8 cellular contexts compared by ENCODE assay signal in the genomic region with DNA sequence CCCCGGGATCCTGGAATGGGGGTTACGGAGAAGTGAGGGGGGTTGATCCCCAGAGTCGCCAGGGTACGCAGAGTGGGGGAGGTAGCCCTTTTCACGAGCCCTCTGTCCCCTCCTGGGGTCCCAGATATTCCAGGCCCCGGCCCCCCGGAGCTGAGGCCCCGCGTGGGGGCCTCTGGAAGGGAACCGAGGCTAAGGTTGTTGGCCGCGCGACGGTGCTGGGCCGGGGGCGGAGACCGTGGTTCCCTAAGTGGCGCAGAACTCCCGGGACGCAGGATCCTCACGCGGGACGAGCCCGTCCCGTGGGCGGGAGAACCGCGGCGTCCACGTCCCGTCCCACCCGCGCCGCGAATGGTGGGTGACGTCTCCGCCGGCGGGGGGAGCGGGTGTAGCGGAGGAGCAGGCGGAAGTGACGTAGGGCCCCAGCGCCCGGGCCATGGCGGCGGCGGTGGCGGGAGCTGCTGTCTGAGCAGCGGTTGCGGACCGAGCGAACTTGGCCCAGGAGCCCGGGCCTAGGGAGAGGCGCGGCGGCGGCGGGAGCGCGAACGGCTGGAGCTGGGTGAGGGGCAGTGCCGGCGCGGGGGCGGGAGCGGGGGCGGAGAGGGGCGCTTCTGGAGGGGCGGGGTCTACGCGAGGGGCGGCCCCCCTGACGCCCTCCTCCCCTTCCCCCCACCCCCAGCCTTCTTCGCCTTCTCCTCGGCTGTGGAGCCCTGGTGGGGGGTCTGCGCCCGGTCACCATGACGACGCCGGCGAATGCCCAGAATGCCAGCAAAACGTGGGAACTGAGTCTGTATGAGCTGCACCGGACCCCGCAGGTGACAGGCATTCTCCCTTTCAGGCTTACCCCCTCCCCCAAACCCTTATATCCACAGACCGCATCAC. TPM values are rescaled to one million over a fixed set of nuclear protein-coding genes. Genes with fewer than 3 reads are reported as not detected.
DNase-seq lines count a peak whose midpoint lies in the region; ATAC-seq, FAIRE-seq and TF ChIP-seq lines count a peak whose summit lies in the region.

A gene (plus strand): TSS at position 412 of the 879 bp plus-strand sequence. CDS start 323 bp downstream, at position 735.

- peak; percentile 40 for ATAC-seq in HG03196 (IDR thresholded peaks at IDR 0.05; ENCODE audit: unreplicated experiment)
- peak; percentile 57 for ATAC-seq in activated CD8-positive, alpha-beta memory T cell treated with anti-CD3 and anti-CD28 coated beads, Interleukin-2, amount 10 ng/mL, durations not matched to agents 7 days and 5 days
- no peak for ATAC-seq in HG03025 (IDR thresholded peaks at IDR 0.05; ENCODE audit: low FRiP score, unreplicated experiment)

- H3K79me2 ChIP-seq in H1 (ENCODE audit: control insufficient read depth in 1 of 2, insufficient read depth in 2 of 2, low read length in 2 of 2) (no peaks in the 10 kb centered on the region), mesendoderm (ENCODE audit: control insufficient read depth, insufficient read depth, low read length) (no peaks in the 10 kb centered on the region)

- H3K23me2 ChIP-seq in H1 (ENCODE audit: low read depth, low read length), result peaks cover 28% of the 10 kb centered on the region; the same call in 1 of the 2 replicates

- peaks cover 7 to 18% of the 10 kb centered on the region in 2 experiments for H4K20me1 ChIP-seq in H1 (replicated peaks in 1 of 2; ENCODE audit: control insufficient read depth in 1 of 2, insufficient read depth in 2 of 2, low read length in 2 of 2)

- no peaks in the 10 kb centered on the region for H3K9me3 Mint-ChIP-seq in activated CD8-positive, alpha-beta memory T cell treated with anti-CD3 and anti-CD28 coated beads, Interleukin-2, amount 10 ng/mL, durations not matched to agents 7 days and 5 days (ENCODE audit: low read depth)

- H3K36me3 ChIP-seq in NT2/D1 (ENCODE audit: insufficient read depth, insufficient read length, low read length) (peaks cover 30% of the 10 kb centered on the region), H1 (ENCODE audit: control insufficient read depth in 2 of 4, insufficient read depth in 4 of 4, low read length in 3 of 4) (peaks cover 3 to 13% (median 7%) of the 10 kb centered on the region in 4 experiments; a peak in 4 of 8 replicates), mesendoderm (ENCODE audit: control insufficient read depth, insufficient read depth, low read length) (peaks cover 3% of the 10 kb centered on the region)

- H4K5ac ChIP-seq in H1 (ENCODE audit: insufficient read length, low read depth, low read length) (no peak within 1 kb of the TSS), mesendoderm (ENCODE audit: low read length) (no peak within 1 kb of the TSS)

- TF ChIP-seq POLR2A in H1 (IDR thresholded peaks at IDR 0.05; ENCODE audit: control extremely low read depth in 1 of 2, low read depth in 2 of 2, low read length in 2 of 2), result peak in 1 of 2 experiments; percentile 43; a peak in 1 of 3 replicates

- no peak for TF ChIP-seq RAD21 in H1 (IDR thresholded peaks at IDR 0.05 in 1 of 2, conservative IDR thresholded peaks at IDR 0.05 in 1 of 2; ENCODE audit: low read depth in 2 of 2, low read length in 2 of 2)

- no peak within 1 kb of the TSS for H3K14ac ChIP-seq in H1 (ENCODE audit: insufficient read length)

- no peak for TF ChIP-seq EP300 in H1 (IDR thresholded peaks at IDR 0.05; ENCODE audit: borderline replicate concordance in 1 of 2, low read depth in 2 of 2, low read length in 2 of 2)

- H3K56ac ChIP-seq in H1 (replicated peaks; ENCODE audit: insufficient read length, low read depth, low read length), result no peak within 1 kb of the TSS
- H3K56ac ChIP-seq in mesendoderm (ENCODE audit: low read length), result peak within 1 kb of the TSS; percentile 96

- H3K23ac ChIP-seq in H1 (ENCODE audit: insufficient read length) (no peak within 1 kb of the TSS), mesendoderm (ENCODE audit: low read length) (no peak within 1 kb of the TSS)

- H3K4me3 Mint-ChIP-seq in activated CD8-positive, alpha-beta memory T cell treated with anti-CD3 and anti-CD28 coated beads, Interleukin-2, amount 10 ng/mL, durations not matched to agents 7 days and 5 days, result peak within 1 kb of the TSS; percentile 82

- no peak within 1 kb of the TSS for H2AK5ac ChIP-seq in H1 (ENCODE audit: low read depth, low read length)
- H2AK5ac ChIP-seq in mesendoderm (ENCODE audit: low read length), result no peak within 1 kb of the TSS

- H2BK12ac ChIP-seq in H1 (ENCODE audit: low read depth, low read length), result peak within 1 kb of the TSS; percentile 75; the same call in 1 of the 2 replicates

- peak within 1 kb of the TSS; percentile 90 for H3K9ac ChIP-seq in NT2/D1 (ENCODE audit: insufficient read length, low read depth)
- H3K9ac ChIP-seq in H1 (replicated peaks in 1 of 4; ENCODE audit: extremely low read depth in 1 of 4, low read depth in 3 of 4, low read length in 3 of 4), result peak within 1 kb of the TSS in 2 of 4 experiments; percentile 29 to 41; a peak in 3 of 7 replicates
- peak within 1 kb of the TSS; percentile 86 for H3K9ac ChIP-seq in mesendoderm (ENCODE audit: low read length)

- peaks cover 20% of the 10 kb centered on the region for H3K36me3 Mint-ChIP-seq in activated CD8-positive, alpha-beta memory T cell treated with anti-CD3 and anti-CD28 coated beads, Interleukin-2, amount 10 ng/mL, durations not matched to agents 7 days and 5 days

- H3K4ac ChIP-seq in H1 (replicated peaks; ENCODE audit: insufficient read length, low read depth, low read length), result no peak within 1 kb of the TSS
- peak within 1 kb of the TSS; percentile 66 for H3K4ac ChIP-seq in mesendoderm (ENCODE audit: low read depth, low read length)

- in situ Hi-C loops in GM13976 (cut with MboI; ENCODE audit: low sequenced_read_pairs, unreplicated experiment), result no loop called here

- no peak within 1 kb of the TSS for H4K91ac ChIP-seq in H1 (replicated peaks; ENCODE audit: insufficient read length, low read length)

- H2BK5ac ChIP-seq in H1 (ENCODE audit: low read depth, low read length) (no peak within 1 kb of the TSS), mesendoderm (ENCODE audit: low read length) (no peak within 1 kb of the TSS)

- no peaks in the 10 kb centered on the region for H3K9me3 ChIP-seq in NT2/D1 (ENCODE audit: insufficient read depth, low read length)
- H3K9me3 ChIP-seq in H1 (ENCODE audit: insufficient read depth in 2 of 2, low read depth in 1 of 2, low read length in 1 of 2), result no peaks in the 10 kb centered on the region

- CTCF ChIA-PET in activated CD8-positive, alpha-beta memory T cell treated with anti-CD3 and anti-CD28 coated beads, Interleukin-2, amount 10 ng/mL, durations not matched to agents 7 days and 5 days (lab: Charles Lee), result interaction anchor here (0.8 to 4.2 kb wide), 7 partner anchors 10 to 82 kb away, joined by 3 to 35 read pairs (median 7); a partner anchor contains a TSS
- CTCF ChIA-PET in H1 (lab: Charles Lee; ENCODE audit: partially characterized antibody), result interaction anchor here (0.6 to 6.3 kb wide), 10 partner anchors 10 to 444 kb away, joined by 3 to 60 read pairs (median 4); no protein-coding TSS in a partner anchor

- H3K4me3 ChIP-seq in NT2/D1 (ENCODE audit: insufficient read length, low read depth), result peak within 1 kb of the TSS; percentile 68
- H3K4me3 ChIP-seq in H1 (ENCODE audit: extremely low read depth in 1 of 4, insufficient read depth in 2 of 4, low read depth in 3 of 4, low read length in 4 of 4), result peak within 1 kb of the TSS; percentile 75 to 92 (median 88)
- H3K4me3 ChIP-seq in mesendoderm (ENCODE audit: low read length), result peak within 1 kb of the TSS; percentile 81

- H3K79me1 ChIP-seq in H1 (ENCODE audit: low read depth, low read length) (peaks cover 4% of the 10 kb centered on the region), mesendoderm (ENCODE audit: low read length) (peaks cover 4% of the 10 kb centered on the region)

- peaks cover 55% of the 10 kb centered on the region for H3K4me1 Mint-ChIP-seq in activated CD8-positive, alpha-beta memory T cell treated with anti-CD3 and anti-CD28 coated beads, Interleukin-2, amount 10 ng/mL, durations not matched to agents 7 days and 5 days

- no peak for FAIRE-seq in H1 (lab: Jason Lieb, UNC)

- H2BK120ac ChIP-seq in H1 (replicated peaks; ENCODE audit: low read depth, low read length) (no peak within 1 kb of the TSS), mesendoderm (ENCODE audit: low read depth, low read length) (no peak within 1 kb of the TSS)

- H3K27ac Mint-ChIP-seq in activated CD8-positive, alpha-beta memory T cell treated with anti-CD3 and anti-CD28 coated beads, Interleukin-2, amount 10 ng/mL, durations not matched to agents 7 days and 5 days, result peak within 1 kb of the TSS; percentile 85

- H2AFZ ChIP-seq in H1 (ENCODE audit: low read length), result peak within 1 kb of the TSS; percentile 1; the same call in 1 of the 2 replicates

- peaks cover 10% of the 10 kb centered on the region for H3K27me3 Mint-ChIP-seq in activated CD8-positive, alpha-beta memory T cell treated with anti-CD3 and anti-CD28 coated beads, Interleukin-2, amount 10 ng/mL, durations not matched to agents 7 days and 5 days

- peak; percentile 97 for DNase-seq in GM13976 (ENCODE audit: low spot score)
- DNase-seq in NT2/D1 (ENCODE audit: low read depth, low spot score), result no peak
- DNase-seq in activated CD8-positive, alpha-beta memory T cell treated with anti-CD3 and anti-CD28 coated beads, Interleukin-2, amount 10 ng/mL, durations not matched to agents 7 days and 5 days, result peak; percentile 89
- peak in 1 of 2 experiments; percentile 90 for DNase-seq in H1 (ENCODE audit: low read depth in 1 of 2, low spot score in 2 of 2)
- DNase-seq in mesendoderm, result peak; percentile 86
- peak; percentile 67 for DNase-seq in stimulated activated CD8-positive, alpha-beta memory T cell treated with anti-CD3 and anti-CD28 coated beads, Interleukin-12 subunit alpha, Interleukin-12 subunit beta, amount 100 ng/mL, for 24 hours (ENCODE audit: extremely low read depth)

- H4K8ac ChIP-seq in H1 (ENCODE audit: extremely low read depth, insufficient read depth, low read length) (peak within 1 kb of the TSS; percentile 77), mesendoderm (ENCODE audit: low read depth, low read length) (peak within 1 kb of the TSS; percentile 3)

- H3K4me1 ChIP-seq in NT2/D1 (ENCODE audit: insufficient read depth, insufficient read length) (peaks cover 6% of the 10 kb centered on the region), H1 (replicated peaks in 1 of 4; ENCODE audit: control insufficient read depth in 3 of 4, insufficient read depth in 4 of 4, low read length in 3 of 4) (peaks cover 0 to 29% (median 12%) of the 10 kb centered on the region in 4 experiments; a peak in 6 of 7 replicates), mesendoderm (ENCODE audit: control insufficient read depth, low read depth, low read length) (peaks cover 4% of the 10 kb centered on the region)

- H2BK15ac ChIP-seq in H1 (ENCODE audit: low read length) (no peak within 1 kb of the TSS), mesendoderm (replicated peaks; ENCODE audit: low read depth) (no peak within 1 kb of the TSS)

- TF ChIP-seq CTCF in GM13976 (IDR thresholded peaks at IDR 0.05; ENCODE audit: borderline replicate concordance, control extremely low read depth, extremely low read depth, insufficient read depth, missing control alignments), result no peak
- TF ChIP-seq CTCF in H1 (IDR thresholded peaks at IDR 0.05; ENCODE audit: control extremely low read depth in 1 of 3, insufficient read depth in 1 of 3, low read depth in 1 of 3, low read length in 3 of 3), result no peak; a peak in 1 of 4 replicates

- H3K18ac ChIP-seq in H1 (ENCODE audit: extremely low read depth, low read length) (peak within 1 kb of the TSS; percentile 78), mesendoderm (ENCODE audit: low read length) (peak within 1 kb of the TSS; percentile 84)

- H3K27ac ChIP-seq in H1 (ENCODE audit: low read depth, low read length), result no peak within 1 kb of the TSS; the same call in 1 of the 2 replicates
- H3K27ac ChIP-seq in mesendoderm (ENCODE audit: low read depth, low read length), result peak within 1 kb of the TSS; percentile 74

- no peak within 1 kb of the TSS for H2BK20ac ChIP-seq in H1 (ENCODE audit: low read length)

- POLR2A ChIA-PET in H1 (lab: Charles Lee; ENCODE audit: partially characterized antibody), result interaction anchor here (0.9 to 2.1 kb wide), 13 partner anchors 8 to 236 kb away, joined by 3 to 15 read pairs (median 4); a partner anchor contains a TSS

- 2% methylated on average over 27 of the region's 86 CpGs; no CpG with 5 or more reads in 1 of the 2 experiments for WGBS in H1 (ENCODE audit: extremely low coverage in 1 of 2, insufficient coverage in 1 of 2, insufficient read length in 1 of 2, insufficient replicate concordance in 2 of 2, low coverage in 1 of 2, low lambda C conversion rate in 2 of 2, missing lambda C conversion rate in 1 of 2), 2 experiments
- WGBS in mesendoderm (ENCODE audit: extremely low coverage, insufficient coverage, low lambda C conversion rate), result no CpG with 5 or more reads among the region's 86 CpGs

- H3K4me2 ChIP-seq in H1 (ENCODE audit: insufficient read depth in 1 of 2, low read depth in 2 of 2, low read length in 2 of 2), result peak within 1 kb of the TSS; percentile 76 to 100
- H3K4me2 ChIP-seq in mesendoderm (ENCODE audit: low read length), result peak within 1 kb of the TSS; percentile 99

- H3K27me3 ChIP-seq in NT2/D1 (ENCODE audit: insufficient read depth, insufficient read length), result peaks cover 44% of the 10 kb centered on the region
- H3K27me3 ChIP-seq in H1 (replicated peaks in 1 of 4; ENCODE audit: control insufficient read depth in 3 of 4, extremely low read depth in 1 of 4, insufficient read depth in 3 of 4, low read length in 3 of 4), result peaks cover 9 to 53% (median 43%) of the 10 kb centered on the region in 4 experiments; a peak in 6 of 7 replicates
- H3K27me3 ChIP-seq in mesendoderm (ENCODE audit: insufficient read depth, low read length, poor library complexity), result no peaks in the 10 kb centered on the region

RNA-seq across cellular contexts. Expression of the gene that starts here (rescaled TPM):
- total RNA-seq in activated CD8-positive, alpha-beta memory T cell treated with anti-CD3 and anti-CD28 coated beads, Interleukin-2, amount 10 ng/mL, durations not matched to agents 7 days and 5 days, result 10 to 100 TPM; 32.6 to 37.8 TPM
- total RNA-seq in H1 (2021; fragmentation: NEBNext Ultra II Directional; extraction: Animal tissue kit (Norgen Biotek cat#: 25700)), result 26.0 and 27.4 TPM in 2 replicates
- 16.4 and 26.0 TPM in 2 replicates for polyA plus RNA-seq in H1 (2011; rRNA removed)
- 21.6 TPM for polyA plus RNA-seq in H1 (2011; cell fraction: cytosol; rRNA removed)
- 47.7 TPM for polyA plus RNA-seq in H1 (2011; cell fraction: nucleus; rRNA removed)
- polyA plus RNA-seq in H1 (2012, experiment 1 of 2), result 28.0 to 35.2 TPM (median 32.1 TPM) in 4 replicates
- polyA plus RNA-seq in H1 (2012, experiment 2 of 2), result 17.7 TPM
- polyA plus RNA-seq in H1 (2013, experiment 1 of 2), result 20.9 TPM
- 20.0 TPM for polyA plus RNA-seq in H1 (2013, experiment 2 of 2)
- 12.0 and 14.3 TPM in 2 replicates for polyA minus RNA-seq in H1 (2011; rRNA and poly(A)+ RNA removed)
- 9.2 TPM for polyA minus RNA-seq in H1 (2011; cell fraction: cytosol; rRNA and poly(A)+ RNA removed)
- polyA minus RNA-seq in H1 (2011; cell fraction: nucleus; rRNA and poly(A)+ RNA removed), result 6.3 TPM
- 25.9 TPM for polyA plus RNA-seq in mesendoderm (2013, experiment 1 of 2)
- polyA plus RNA-seq in mesendoderm (2013, experiment 2 of 2), result 25.7 TPM
